22 cellular contexts compared by ENCODE assay signal in genomic region chr1:36101546-36101945, GRCh38. TPM values are rescaled to one million over a fixed set of nuclear protein-coding genes. Genes with fewer than 3 reads are reported as not detected.
DNase-seq lines count a peak whose midpoint lies in the region; ATAC-seq, FAIRE-seq and TF ChIP-seq lines count a peak whose summit lies in the region.
"Had no signal": no experiment of that assay in that cellular context is flagged by ENCODE, and none has a peak within 500 bp of the region (broad histone marks: within the 10 kb centered on the region; RNA-seq: fewer than 3 reads in every experiment).

No MANE protein-coding gene starts in this region.

- H3K9me3 ChIP-seq in HEK293 (ENCODE audit: control insufficient read depth, insufficient read depth, low read depth, low read length) = no peaks in the 10 kb centered on the region
- H3K9me3 ChIP-seq in K562 (replicated peaks; ENCODE audit: control insufficient read depth, insufficient read depth, low read depth, low read length) = no peaks in the 10 kb centered on the region
- no peaks in the 10 kb centered on the region for H3K9me3 ChIP-seq in osteoblast (ENCODE audit: low read depth, low read length)
- H3K9me3 ChIP-seq: Caco-2 had no signal

- H3K36me3 ChIP-seq in HEK293 (ENCODE audit: control insufficient read depth in 2 of 2, insufficient read depth in 1 of 2, low read length in 2 of 2) (peaks cover 0 to 6% of the 10 kb centered on the region in 2 experiments; a peak in 1 of 3 replicates), K562 (ENCODE audit: control insufficient read depth, insufficient read depth, low read length) (no peaks in the 10 kb centered on the region), osteoblast (ENCODE audit: insufficient read depth, low read length) (no peaks in the 10 kb centered on the region)

- H3K9me1 ChIP-seq in K562 (ENCODE audit: control insufficient read depth, insufficient read depth, low read length) = no peaks in the 10 kb centered on the region

- POLR2A ChIA-PET in HEK293 (lab: Yijun Ruan, JAX) = interaction anchor here (0.6 kb wide), 1 partner anchor 45 kb away, joined by 3 read pairs; no protein-coding TSS in a partner anchor
- POLR2A ChIA-PET in K562 (lab: Yijun Ruan, JAX) = interaction anchor here (0.9 to 1.1 kb wide), 2 partner anchors 16 to 30 kb away, joined by 3 to 5 read pairs; no protein-coding TSS in a partner anchor

- no peak for DNase-seq in K562 (ENCODE audit: extremely low read depth in 1 of 4, low spot score in 3 of 4)
- peak; percentile 44 for DNase-seq in osteoblast (ENCODE audit: insufficient read length, low spot score, missing footprints)
- DNase-seq in OCI-M1 (lab: John Stamatoyannopoulos, UW) = no peak
- no peak for DNase-seq in C1 segment of cervical spinal cord (lab: John Stamatoyannopoulos, UW)
- DNase-seq: 8988T; Caco-2; CD4-positive, CD25-positive, alpha-beta regulatory T cell; CD8-positive, alpha-beta T cell; DMS 273 treated with DMSO at 0.1 percent for 48 hours; DMS79; EL; GDM1; H9; HFFc6 had no signal

- CTCF ChIA-PET in HEK293 (lab: Yijun Ruan, JAX) = interaction anchor here (0.8 to 11.1 kb wide), 7 partner anchors 16 to 184 kb away, joined by 3 to 156 read pairs (median 4); partner anchors contain the start of gene TRAPPC3
- CTCF ChIA-PET in K562 (lab: Yijun Ruan, JAX; ENCODE audit: low intra/inter-chr PET ratio) = interaction anchor here (0.6 to 5.7 kb wide), 4 partner anchors 34 to 222 kb away, joined by 3 to 116 read pairs (median 81); partner anchors contain the start of gene EVA1B

- no peak overlapping the region for H3K9ac ChIP-seq in K562 (ENCODE audit: insufficient read depth in 1 of 2, low read depth in 2 of 2, low read length in 2 of 2)

- TF ChIP-seq RAD21 in K562 (CRISPR knock-in tag; conservative IDR thresholded peaks at IDR 0.05 in 1 of 2, IDR thresholded peaks at IDR 0.05 in 1 of 2) = no peak

- H3K4me1 ChIP-seq in HEK293 (ENCODE audit: control insufficient read depth, insufficient read depth, low read length) = no peaks in the 10 kb centered on the region
- peaks cover 0 to 40% of the 10 kb centered on the region in 2 experiments; a peak in 3 of 5 replicates for H3K4me1 ChIP-seq in K562 (replicated peaks in 1 of 2; ENCODE audit: control insufficient read depth in 2 of 2, insufficient read depth in 2 of 2, low read length in 2 of 2)
- peaks cover 10% of the 10 kb centered on the region for H3K4me1 ChIP-seq in osteoblast (ENCODE audit: insufficient read depth, low read length)
- H3K4me1 ChIP-seq: Caco-2 had no signal

- H2AFZ ChIP-seq in K562 (ENCODE audit: low read depth, low read length) (no peak overlapping the region), osteoblast (ENCODE audit: low read length) (no peak overlapping the region)
- H2AFZ ChIP-seq: GM23338 had no signal

- H3K79me2 ChIP-seq in K562 (ENCODE audit: control insufficient read depth, insufficient read depth, low read length) = no peaks in the 10 kb centered on the region
- no peaks in the 10 kb centered on the region for H3K79me2 ChIP-seq in osteoblast (ENCODE audit: insufficient read depth, low read length)

- no peak for TF ChIP-seq POLR2A in K562 (conservative IDR thresholded peaks at IDR 0.05)

- in situ Hi-C loops in K562 (cut with MboI) = loop anchor here (5.0 kb wide), 2 partner anchors 186 to 321 kb away; no protein-coding TSS in a partner anchor

- no peaks in the 10 kb centered on the region for H4K20me1 ChIP-seq in K562 (replicated peaks; ENCODE audit: control insufficient read depth, insufficient read depth, low read length)
- H4K20me1 ChIP-seq in osteoblast (ENCODE audit: insufficient read depth, low read length) = no peaks in the 10 kb centered on the region

- H3K4me3 ChIP-seq in HEK293 (ENCODE audit: low read depth, low read length) (no peak overlapping the region), K562 (no peak overlapping the region), osteoblast (ENCODE audit: insufficient read depth, low read length) (no peak overlapping the region)
- H3K4me3 ChIP-seq: GM12878, GM23338 had no signal

- H3K27ac ChIP-seq in HEK293 (ENCODE audit: extremely low read depth, low read depth, low read length) (no peak overlapping the region), K562 (ENCODE audit: extremely low read depth, low read depth, low read length) (no peak overlapping the region), osteoblast (ENCODE audit: low read depth, low read length) (no peak overlapping the region)
- H3K27ac ChIP-seq: C4-2B had no signal

- ATAC-seq in K562 = no peak
- ATAC-seq: CD8-positive, alpha-beta T cell; GM12878; GM23338; HCT116 had no signal

- no TSS peak for BruUV-seq in K562 (replicated peaks; lab: Mats Ljungman, UMichigan)

- TF ChIP-seq CTCF in HEK293 (tag by site-specific recombination; IDR thresholded peaks at IDR 0.05) (no peak), K562 (IDR thresholded peaks at IDR 0.05 in 2 of 3, conservative IDR thresholded peaks at IDR 0.05 in 1 of 3; ENCODE audit: insufficient read depth in 2 of 3, low read depth in 1 of 3, low read length in 3 of 3) (no peak), osteoblast (IDR thresholded peaks at IDR 0.05; ENCODE audit: extremely low read depth, low read depth, low read length) (no peak)

- FAIRE-seq in K562 (lab: Jason Lieb, UNC) = no peak
- FAIRE-seq: D721Med, GM12878, GM19239 had no signal

- no peak for TF ChIP-seq EP300 in K562 (IDR thresholded peaks at IDR 0.05; ENCODE audit: low read length)

- WGBS in K562 (ENCODE audit: insufficient coverage, low coverage, missing lambda C conversion rate) = 69% methylated on average over 5 of the region's 5 CpGs

- H3K4me2 ChIP-seq in K562 (ENCODE audit: insufficient read depth, low read length) (no peak overlapping the region), osteoblast (ENCODE audit: insufficient read depth, low read length) (no peak overlapping the region)
- H3K4me2 ChIP-seq: GM23338 had no signal

- no peaks in the 10 kb centered on the region for H3K27me3 ChIP-seq in K562 (ENCODE audit: control insufficient read depth in 2 of 2, insufficient read depth in 2 of 2, low read length in 2 of 2)
- H3K27me3 ChIP-seq in osteoblast (ENCODE audit: insufficient read depth, low read length) = no peaks in the 10 kb centered on the region

- intact Hi-C loops in K562 (cut with micrococcal nuclease) = loop anchor here (2.0 kb wide), 1 partner anchor 319 kb away; no protein-coding TSS in a partner anchor

RNA-seq across cellular contexts. Expression of gene ADPRS, which starts 12.9 kb away (rescaled TPM):
- 6.1 and 18.5 TPM in 2 replicates for total RNA-seq in K562 (2011; cell fraction: chromatin; rRNA removed; ENCODE audit: low replicate concordance)
- total RNA-seq in K562 (2011; cell fraction: nucleolus; rRNA removed) = 17.3 and 17.4 TPM in 2 replicates
- total RNA-seq in K562 (2011; cell fraction: nucleoplasm; rRNA removed) = 12.3 and 12.6 TPM in 2 replicates
- total RNA-seq in K562 (2014; rRNA removed) (40.0 and 52.5 TPM in 2 replicates), K562 (2014; rRNA removed; fragmentation: Illumina TruSeq; extraction: Trizol) (15.1 and 21.2 TPM in 2 replicates), K562 (2015; rRNA removed; fragmentation: Illumina TruSeq; extraction: Trizol) (26.7 and 27.4 TPM in 2 replicates), K562 (2021) (30.9 and 33.4 TPM in 2 replicates), osteoblast (20.6 and 24.2 TPM in 2 replicates)
- polyA plus RNA-seq in K562 (2011; rRNA removed) (34.4 and 37.0 TPM in 2 replicates), K562 (2014; fragmentation: Illumina TruSeq; extraction: Trizol) (25.2 and 26.7 TPM in 2 replicates), K562 (2014; fragmentation: Nextera tagmentation; extraction: Ambion mirVana) (1 to 10 TPM; 5.9 to 8.4 TPM), K562 (2014; rRNA removed) (29.9 and 37.2 TPM in 2 replicates)
- polyA plus RNA-seq in K562 (2011; cell fraction: cytosol; rRNA removed) = 43.8 and 51.3 TPM in 2 replicates
- 27.6 and 28.3 TPM in 2 replicates for polyA plus RNA-seq in K562 (2011; cell fraction: nucleus; rRNA removed)
- 24.0 and 26.0 TPM in 2 replicates for polyA plus RNA-seq in K562 (2012)
- 12.3 and 15.7 TPM in 2 replicates for polyA minus RNA-seq in K562 (2011; rRNA and poly(A)+ RNA removed)
- 12.0 and 12.3 TPM in 2 replicates for polyA minus RNA-seq in K562 (2011; cell fraction: cytosol; rRNA and poly(A)+ RNA removed)
- polyA minus RNA-seq in K562 (2011; cell fraction: nucleus; rRNA and poly(A)+ RNA removed) = 4.6 and 6.2 TPM in 2 replicates

RNA-seq across cellular contexts. Expression of gene TEKT2, which starts 17.7 kb away (rescaled TPM):
- 0.62 TPM in 1 of 2 replicates, not detected in the other for total RNA-seq in K562 (2011; cell fraction: chromatin; rRNA removed; ENCODE audit: low replicate concordance)
- 0.92 and 1.0 TPM in 2 replicates for total RNA-seq in K562 (2011; cell fraction: nucleolus; rRNA removed)
- total RNA-seq in K562 (2011; cell fraction: nucleoplasm; rRNA removed) = 0.66 and 0.92 TPM in 2 replicates
- 0.36 TPM in 1 of 2 replicates, not detected in the other for total RNA-seq in K562 (2014; rRNA removed)
- 0.19 TPM in 1 of 2 replicates, not detected in the other for total RNA-seq in K562 (2014; rRNA removed; fragmentation: Illumina TruSeq; extraction: Trizol)
- total RNA-seq in K562 (2015; rRNA removed; fragmentation: Illumina TruSeq; extraction: Trizol) = 0.19 and 0.40 TPM in 2 replicates
- 0.60 and 0.78 TPM in 2 replicates for total RNA-seq in K562 (2021)
- polyA plus RNA-seq in K562 (2011; rRNA removed) = 0.06 and 0.24 TPM in 2 replicates
- polyA plus RNA-seq in K562 (2011; cell fraction: cytosol; rRNA removed) = 0.19 and 0.25 TPM in 2 replicates
- polyA plus RNA-seq in K562 (2011; cell fraction: nucleus; rRNA removed) = 0.41 and 0.68 TPM in 2 replicates
- polyA plus RNA-seq in K562 (2012) = 0.21 and 0.25 TPM in 2 replicates
- 0.24 and 0.37 TPM in 2 replicates for polyA plus RNA-seq in K562 (2014; fragmentation: Illumina TruSeq; extraction: Trizol)
- under 1 TPM; 0.08 to 0.14 TPM for polyA plus RNA-seq in K562 (2014; fragmentation: Nextera tagmentation; extraction: Ambion mirVana)
- polyA plus RNA-seq in K562 (2014; rRNA removed) = 0.19 and 0.94 TPM in 2 replicates
- not detected in 2 replicates for polyA minus RNA-seq in K562 (2011; rRNA and poly(A)+ RNA removed)
- not detected in 2 replicates for polyA minus RNA-seq in K562 (2011; cell fraction: cytosol; rRNA and poly(A)+ RNA removed)
- 0.56 TPM in 1 of 2 replicates, not detected in the other for polyA minus RNA-seq in K562 (2011; cell fraction: nucleus; rRNA and poly(A)+ RNA removed)
- 0.29 TPM in 1 of 2 replicates, not detected in the other for total RNA-seq in osteoblast
- total RNA-seq: Caco-2, GM12878, H4, HFFc6 had no signal
- polyA plus RNA-seq: CD4-positive, CD25-positive, alpha-beta regulatory T cell had no signal

RNA-seq across cellular contexts. Expression of gene COL8A2, which starts 23.5 kb away (rescaled TPM):
- 0.07 and 0.11 TPM in 2 replicates for total RNA-seq in K562 (2011; cell fraction: chromatin; rRNA removed; ENCODE audit: low replicate concordance)
- total RNA-seq in K562 (2011; cell fraction: nucleolus; rRNA removed) = 0.13 and 0.17 TPM in 2 replicates
- 0.07 TPM in 1 of 2 replicates, not detected in the other for total RNA-seq in K562 (2011; cell fraction: nucleoplasm; rRNA removed)
- 0.14 TPM in 1 of 2 replicates, not detected in the other for total RNA-seq in K562 (2014; rRNA removed)
- 0.03 TPM in 1 of 2 replicates, not detected in the other for total RNA-seq in K562 (2014; rRNA removed; fragmentation: Illumina TruSeq; extraction: Trizol)
- not detected in 2 replicates for total RNA-seq in K562 (2015; rRNA removed; fragmentation: Illumina TruSeq; extraction: Trizol)
- total RNA-seq in K562 (2021) = 0.04 and 0.09 TPM in 2 replicates
- polyA plus RNA-seq in K562 (2011; rRNA removed) = 0.04 TPM in 2 replicates
- polyA plus RNA-seq in K562 (2011; cell fraction: cytosol; rRNA removed) = 0.09 TPM in 1 of 2 replicates, not detected in the other
- 0.11 TPM in 1 of 2 replicates, not detected in the other for polyA plus RNA-seq in K562 (2011; cell fraction: nucleus; rRNA removed)
- polyA plus RNA-seq in K562 (2012) = 0.01 and 0.07 TPM in 2 replicates
- 0.07 TPM in 1 of 2 replicates, not detected in the other for polyA plus RNA-seq in K562 (2014; fragmentation: Illumina TruSeq; extraction: Trizol)
- not detected for polyA plus RNA-seq in K562 (2014; fragmentation: Nextera tagmentation; extraction: Ambion mirVana)
- polyA plus RNA-seq in K562 (2014; rRNA removed) = 0.03 TPM in 1 of 2 replicates, not detected in the other
- polyA minus RNA-seq in K562 (2011; rRNA and poly(A)+ RNA removed) = not detected in 2 replicates
- polyA minus RNA-seq in K562 (2011; cell fraction: cytosol; rRNA and poly(A)+ RNA removed) = not detected in 2 replicates
- polyA minus RNA-seq in K562 (2011; cell fraction: nucleus; rRNA and poly(A)+ RNA removed) = 0.13 TPM in 1 of 2 replicates, not detected in the other
- total RNA-seq in osteoblast = 12.7 and 15.2 TPM in 2 replicates
- total RNA-seq: CD4-positive, CD25-positive, alpha-beta regulatory T cell; GM12878 had no signal

RNA-seq across cellular contexts. Expression of gene TRAPPC3, which starts 47.7 kb away (rescaled TPM):
- 60.6 and 88.2 TPM in 2 replicates for total RNA-seq in K562 (2011; cell fraction: chromatin; rRNA removed; ENCODE audit: low replicate concordance)
- total RNA-seq in K562 (2011; cell fraction: nucleolus; rRNA removed) = 67.4 and 71.0 TPM in 2 replicates
- total RNA-seq in K562 (2011; cell fraction: nucleoplasm; rRNA removed) = 76.7 and 96.0 TPM in 2 replicates
- total RNA-seq in K562 (2014; rRNA removed) (132 and 141 TPM in 2 replicates), K562 (2014; rRNA removed; fragmentation: Illumina TruSeq; extraction: Trizol) (109 and 114 TPM in 2 replicates), K562 (2015; rRNA removed; fragmentation: Illumina TruSeq; extraction: Trizol) (112 and 115 TPM in 2 replicates), K562 (2021) (83.4 and 90.9 TPM in 2 replicates), osteoblast (93.4 and 111 TPM in 2 replicates)
- polyA plus RNA-seq in K562 (2011; rRNA removed) (128 and 141 TPM in 2 replicates), K562 (2014; fragmentation: Illumina TruSeq; extraction: Trizol) (127 and 140 TPM in 2 replicates), K562 (2014; fragmentation: Nextera tagmentation; extraction: Ambion mirVana) (10 to 100 TPM; 20.6 to 41.8 TPM), K562 (2014; rRNA removed) (119 and 142 TPM in 2 replicates)
- polyA plus RNA-seq in K562 (2011; cell fraction: cytosol; rRNA removed) = 75.6 and 128 TPM in 2 replicates
- polyA plus RNA-seq in K562 (2011; cell fraction: nucleus; rRNA removed) = 80.4 and 107 TPM in 2 replicates
- polyA plus RNA-seq in K562 (2012) = 109 and 110 TPM in 2 replicates
- 47.8 and 54.0 TPM in 2 replicates for polyA minus RNA-seq in K562 (2011; rRNA and poly(A)+ RNA removed)
- 29.4 and 32.5 TPM in 2 replicates for polyA minus RNA-seq in K562 (2011; cell fraction: cytosol; rRNA and poly(A)+ RNA removed)
- polyA minus RNA-seq in K562 (2011; cell fraction: nucleus; rRNA and poly(A)+ RNA removed) = 18.6 and 31.1 TPM in 2 replicates

RNA-seq across cellular contexts. Expression of gene MAP7D1, which starts 54.4 kb away (rescaled TPM):
- total RNA-seq in K562 (2011; cell fraction: chromatin; rRNA removed; ENCODE audit: low replicate concordance) = 28.8 and 80.6 TPM in 2 replicates
- 47.5 and 62.2 TPM in 2 replicates for total RNA-seq in K562 (2011; cell fraction: nucleolus; rRNA removed)
- 37.8 and 52.2 TPM in 2 replicates for total RNA-seq in K562 (2011; cell fraction: nucleoplasm; rRNA removed)
- total RNA-seq in K562 (2014; rRNA removed) (72.8 and 74.4 TPM in 2 replicates), K562 (2014; rRNA removed; fragmentation: Illumina TruSeq; extraction: Trizol) (17.4 and 20.8 TPM in 2 replicates), K562 (2015; rRNA removed; fragmentation: Illumina TruSeq; extraction: Trizol) (34.5 and 37.8 TPM in 2 replicates), K562 (2021) (101 and 108 TPM in 2 replicates), osteoblast (106 and 132 TPM in 2 replicates)
- polyA plus RNA-seq in K562 (2011; rRNA removed) (17.2 and 18.4 TPM in 2 replicates), K562 (2014; fragmentation: Illumina TruSeq; extraction: Trizol) (49.2 and 53.7 TPM in 2 replicates), K562 (2014; fragmentation: Nextera tagmentation; extraction: Ambion mirVana) (1 to 10 TPM; 3.6 to 4.4 TPM), K562 (2014; rRNA removed) (53.8 and 54.7 TPM in 2 replicates)
- polyA plus RNA-seq in K562 (2011; cell fraction: cytosol; rRNA removed) = 14.6 and 28.7 TPM in 2 replicates
- 34.1 and 46.2 TPM in 2 replicates for polyA plus RNA-seq in K562 (2011; cell fraction: nucleus; rRNA removed)
- polyA plus RNA-seq in K562 (2012) = 51.5 and 56.5 TPM in 2 replicates
- 8.2 and 9.2 TPM in 2 replicates for polyA minus RNA-seq in K562 (2011; rRNA and poly(A)+ RNA removed)
- polyA minus RNA-seq in K562 (2011; cell fraction: cytosol; rRNA and poly(A)+ RNA removed) = 31.8 and 55.1 TPM in 2 replicates
- polyA minus RNA-seq in K562 (2011; cell fraction: nucleus; rRNA and poly(A)+ RNA removed) = 13.1 and 14.8 TPM in 2 replicates

Comparison
In these comparisons a context has a peak if more than half of its experiments do, and no peak if none do; other contexts are left out.
1. RNA of gene COL8A2, which starts 23.5 kb away (total RNA-seq): 12.7 to 15.2 TPM in osteoblast; 0.03 to 0.17 TPM in K562; every median in the first group is over 10 times any median in the second.
2. Of the 44 proteins assayed by ChIP-seq in both K562 and HEK293: peak only in K562: none; only in HEK293: none; in both: ZNF146; in neither: 43.